23 cellular contexts compared by ENCODE assay signal in genomic region chr10:20166291-20166690, GRCh38.
"Had no signal": no experiment of that assay in that cellular context is flagged by ENCODE, and none has a peak within 500 bp of the region (broad histone marks: within the 10 kb centered on the region; RNA-seq: fewer than 3 reads in every experiment).

No MANE protein-coding gene starts in this region.

- H3K27me3 Mint-ChIP-seq: effector memory CD8-positive, alpha-beta T cell; naive thymus-derived CD4-positive, alpha-beta T cell had no signal

- H3K4me1 Mint-ChIP-seq: naive thymus-derived CD4-positive, alpha-beta T cell; stimulated activated effector memory CD8-positive, alpha-beta T cell treated with anti-CD3 and anti-CD28 coated beads, Interleukin-12 subunit alpha, Interleukin-12 subunit beta, amount 100 ng/mL, for 72 hours had no signal

- H3K27ac Mint-ChIP-seq: effector memory CD8-positive, alpha-beta T cell; mesothelial cell of epicardium; naive thymus-derived CD4-positive, alpha-beta T cell; nephron progenitor cell; stimulated activated effector memory CD8-positive, alpha-beta T cell treated with anti-CD3 and anti-CD28 coated beads, Interleukin-12 subunit alpha, Interleukin-12 subunit beta, amount 100 ng/mL, for 72 hours had no signal

- H3K27me3 ChIP-seq: esophagus squamous epithelium, left lung, neutrophil, pancreas, right lobe of liver, stomach, thyroid gland, vagina had no signal

- H3K36me3 ChIP-seq: esophagus squamous epithelium, neutrophil, pancreas, right lobe of liver, stomach, thyroid gland, vagina had no signal

- ATAC-seq: effector memory CD8-positive, alpha-beta T cell; left cardiac atrium; left lung; mucosa of descending colon; naive thymus-derived CD4-positive, alpha-beta T cell; pancreas; right lobe of liver; stimulated activated effector memory CD8-positive, alpha-beta T cell treated with anti-CD3 and anti-CD28 coated beads, Interleukin-12 subunit alpha, Interleukin-12 subunit beta, amount 100 ng/mL, for 72 hours had no signal

- DNase-seq: dermis blood vessel endothelial cell; effector memory CD8-positive, alpha-beta T cell; erythroblast; esophagus squamous epithelium; left cardiac atrium; left lung; mesenchymal stem cell; mucosa of descending colon; naive thymus-derived CD4-positive, alpha-beta T cell; nephron progenitor cell; pancreas; right lobe of liver; stimulated activated CD4-positive, alpha-beta T cell treated with anti-CD3 and anti-CD28 coated beads, Interleukin-2, amount 100 ng/mL, for 24 hours; stimulated activated CD4-positive, alpha-beta T cell treated with anti-CD3 and anti-CD28 coated beads, Interleukin-4, amount 100 ng/mL, for 24 hours; stimulated activated naive CD4-positive, alpha-beta T cell treated with Interleukin-2 at 50 U/mL for 16 hours; stomach; thyroid gland; trophoblast cell had no signal

- H3K9me3 Mint-ChIP-seq: mesothelial cell of epicardium, nephron progenitor cell had no signal

- H3K9me3 ChIP-seq: esophagus squamous epithelium, left lung, mucosa of descending colon, neutrophil, pancreas, right lobe of liver, stomach, thyroid gland, vagina had no signal

- H3K27ac ChIP-seq: coronary artery, esophagus squamous epithelium, left lung, neutrophil, pancreas, right lobe of liver, stomach, thyroid gland, vagina had no signal

- H3K4me3 Mint-ChIP-seq: effector memory CD8-positive, alpha-beta T cell; mesothelial cell of epicardium; naive thymus-derived CD4-positive, alpha-beta T cell; nephron progenitor cell; stimulated activated effector memory CD8-positive, alpha-beta T cell treated with anti-CD3 and anti-CD28 coated beads, Interleukin-12 subunit alpha, Interleukin-12 subunit beta, amount 100 ng/mL, for 72 hours had no signal

- H3K36me3 Mint-ChIP-seq: naive thymus-derived CD4-positive, alpha-beta T cell; stimulated activated effector memory CD8-positive, alpha-beta T cell treated with anti-CD3 and anti-CD28 coated beads, Interleukin-12 subunit alpha, Interleukin-12 subunit beta, amount 100 ng/mL, for 72 hours had no signal

- H3K4me1 ChIP-seq: esophagus squamous epithelium, left lung, pancreas, right lobe of liver, stomach, thyroid gland, vagina had no signal

- H3K4me3 ChIP-seq: coronary artery, esophagus squamous epithelium, left lung, mucosa of descending colon, pancreas, right lobe of liver, stomach, thyroid gland, vagina had no signal
